1 cellular context compared by ENCODE assay signal in genomic region chr5:157142317-157143126, GRCh38.
TF ChIP-seq lines count a peak whose summit lies in the region.

MED7 (minus strand) TSS chr5:157142865; CDS start chr5:157139431, 3,434 bp downstream.

TF ChIP-seq in HepG2, 621 proteins besides CTCF, POLR2A, EP300 and RAD21 (continued from another document and continues in another):
- peak; percentile 73 for TF ChIP-seq GMEB1 (CRISPR knock-in tag; IDR thresholded peaks at IDR 0.05; ENCODE audit: borderline replicate concordance)
- TF ChIP-seq IKZF1 (IDR thresholded peaks at IDR 0.05) = no peak
- peak; percentile 56; the same call in 1 of the 2 replicates for TF ChIP-seq THAP9 (CRISPR knock-in tag; IDR thresholded peaks at IDR 0.05; ENCODE audit: borderline replicate concordance)
- TF ChIP-seq ELF4 (CRISPR knock-in tag; IDR thresholded peaks at IDR 0.05; ENCODE audit: borderline replicate concordance) = no peak; the same call in 1 of the 2 replicates
- TF ChIP-seq ZNF652 (CRISPR knock-in tag; IDR thresholded peaks at IDR 0.05; ENCODE audit: borderline replicate concordance, low read depth) = peak; percentile 54; the same call in 1 of the 2 replicates
- 0 out of 2 replicates have a peak, but pooled peaks have one; percentile 29 for TF ChIP-seq SNAPC5 (CRISPR knock-in tag; IDR thresholded peaks at IDR 0.05; ENCODE audit: borderline replicate concordance)
- peak; percentile 60 for TF ChIP-seq KMT2B (CRISPR knock-in tag; IDR thresholded peaks at IDR 0.05)
- no peak for TF ChIP-seq ZBTB39 (CRISPR knock-in tag; IDR thresholded peaks at IDR 0.05)
- no peak for TF ChIP-seq ONECUT2 (CRISPR knock-in tag; IDR thresholded peaks at IDR 0.05)
- 0 out of 2 replicates have a peak, but pooled peaks have one; percentile 87 for TF ChIP-seq SMAD9 (CRISPR knock-in tag; IDR thresholded peaks at IDR 0.05)
- TF ChIP-seq ZNF747 (CRISPR knock-in tag; IDR thresholded peaks at IDR 0.05; ENCODE audit: borderline replicate concordance) = peak; percentile 42; the same call in 1 of the 2 replicates
- no peak for TF ChIP-seq TBX3 (IDR thresholded peaks at IDR 0.05; ENCODE audit: borderline replicate concordance)
- peak; percentile 33; the same call in 1 of the 2 replicates for TF ChIP-seq ZNF670 (CRISPR knock-in tag; IDR thresholded peaks at IDR 0.05; ENCODE audit: borderline replicate concordance)
- TF ChIP-seq ZFP41 (CRISPR knock-in tag; IDR thresholded peaks at IDR 0.05; ENCODE audit: borderline replicate concordance) = no peak
- 0 out of 2 replicates have a peak, but pooled peaks have one; percentile 59 for TF ChIP-seq ZNF205 (CRISPR knock-in tag; IDR thresholded peaks at IDR 0.05)
- TF ChIP-seq MAFK (conservative IDR thresholded peaks at IDR 0.05 in 1 of 2, IDR thresholded peaks at IDR 0.05 in 1 of 2; ENCODE audit: low read length in 2 of 2) = no peak
- TF ChIP-seq E2F2 (CRISPR knock-in tag; IDR thresholded peaks at IDR 0.05; ENCODE audit: borderline replicate concordance) = no peak
- TF ChIP-seq ZNF713 (CRISPR knock-in tag; IDR thresholded peaks at IDR 0.05) = no peak
- TF ChIP-seq ZNF253 (CRISPR knock-in tag; IDR thresholded peaks at IDR 0.05; ENCODE audit: borderline replicate concordance) = no peak
- no peak for TF ChIP-seq RFX5 (IDR thresholded peaks at IDR 0.05; ENCODE audit: low read depth, low read length)
- no peak for TF ChIP-seq ZNF766 (CRISPR knock-in tag; IDR thresholded peaks at IDR 0.05; ENCODE audit: borderline replicate concordance)
- TF ChIP-seq REPIN1 (CRISPR knock-in tag; IDR thresholded peaks at IDR 0.05; ENCODE audit: borderline replicate concordance, low read depth) = peak; percentile 53; the same call in 1 of the 2 replicates
- TF ChIP-seq RBFOX2 (IDR thresholded peaks at IDR 0.05; ENCODE audit: low read depth, low read length) = peak; percentile 87
- TF ChIP-seq THYN1 (CRISPR knock-in tag; IDR thresholded peaks at IDR 0.05; ENCODE audit: borderline replicate concordance, low read depth) = no peak
- no peak for TF ChIP-seq ZNF775 (CRISPR knock-in tag; IDR thresholded peaks at IDR 0.05; ENCODE audit: borderline replicate concordance)
- TF ChIP-seq FOXA3 (CRISPR knock-in tag; IDR thresholded peaks at IDR 0.05) = 0 out of 2 replicates have a peak, but pooled peaks have one; percentile 40
- no peak for TF ChIP-seq RAD51 (IDR thresholded peaks at IDR 0.05; ENCODE audit: borderline replicate concordance)
- TF ChIP-seq RBAK (CRISPR knock-in tag; IDR thresholded peaks at IDR 0.05) = 0 out of 2 replicates have a peak, but pooled peaks have one; percentile 17
- peak; percentile 71 for TF ChIP-seq CREM (IDR thresholded peaks at IDR 0.05)
- TF ChIP-seq CREM (CRISPR knock-in tag; IDR thresholded peaks at IDR 0.05) = no peak
- TF ChIP-seq ZNF816 (CRISPR knock-in tag; IDR thresholded peaks at IDR 0.05; ENCODE audit: borderline replicate concordance) = no peak
- peak; percentile 57 for TF ChIP-seq KMT2A (CRISPR knock-in tag; IDR thresholded peaks at IDR 0.05)
- no peak; the same call in 1 of the 2 replicates for TF ChIP-seq HOXA3 (CRISPR knock-in tag; IDR thresholded peaks at IDR 0.05)
- TF ChIP-seq ZNF761 (CRISPR knock-in tag; conservative IDR thresholded peaks at IDR 0.05) = no peak
- no peak for TF ChIP-seq SCMH1 (CRISPR knock-in tag; IDR thresholded peaks at IDR 0.05; ENCODE audit: borderline replicate concordance)
- TF ChIP-seq PHF8 (CRISPR knock-in tag; IDR thresholded peaks at IDR 0.05) = peak; percentile 93
- TF ChIP-seq PAF1 (CRISPR knock-in tag; IDR thresholded peaks at IDR 0.05) = no peak
- peak; percentile 84 for TF ChIP-seq ZNF407 (CRISPR knock-in tag; IDR thresholded peaks at IDR 0.05; ENCODE audit: not compliant biosample characterization)
- TF ChIP-seq PAWR (CRISPR knock-in tag; IDR thresholded peaks at IDR 0.05; ENCODE audit: borderline replicate concordance) = no peak
- no peak for TF ChIP-seq TGIF2 (CRISPR knock-in tag; IDR thresholded peaks at IDR 0.05)
- TF ChIP-seq ARID4A (CRISPR knock-in tag; IDR thresholded peaks at IDR 0.05; ENCODE audit: borderline replicate concordance) = peak; percentile 76
- TF ChIP-seq NR2F6 (IDR thresholded peaks at IDR 0.05) = no peak
- TF ChIP-seq NR2F6 (CRISPR knock-in tag; IDR thresholded peaks at IDR 0.05) = 0 out of 2 replicates have a peak, but pooled peaks have one; percentile 16
- no peak; the same call in 1 of the 2 replicates for TF ChIP-seq ZNF772 (CRISPR knock-in tag; IDR thresholded peaks at IDR 0.05)
- no peak for TF ChIP-seq PLRG1 (conservative IDR thresholded peaks at IDR 0.05)
